19 cellular contexts compared by ENCODE assay signal in genomic region chr6:10300071-10300470, GRCh38.
DNase-seq lines count a peak whose midpoint lies in the region; ATAC-seq, FAIRE-seq and TF ChIP-seq lines count a peak whose summit lies in the region.
"Had no signal": no experiment of that assay in that cellular context is flagged by ENCODE, and none has a peak within 500 bp of the region (broad histone marks: within the 10 kb centered on the region; RNA-seq: fewer than 3 reads in every experiment).

No MANE protein-coding gene starts in this region.

- FAIRE-seq in K562 (lab: Jason Lieb, UNC) (no peak), urothelium cell line (lab: Jason Lieb, UNC) (no peak)
- FAIRE-seq: D721Med had no signal

- H3K27ac ChIP-seq in KMS-11: peak overlapping the region; percentile 29; the same call in 1 of the 2 replicates
- H3K27ac ChIP-seq in K562 (ENCODE audit: extremely low read depth, low read depth, low read length): no peak overlapping the region
- H3K27ac ChIP-seq in OCI-LY7 (ENCODE audit: low read depth, low read length, poor library complexity, severe bottlenecking): no peak overlapping the region
- H3K27ac ChIP-seq in right atrium auricular region: no peak overlapping the region
- H3K27ac ChIP-seq: GM23248, sigmoid colon had no signal

- no peak for TF ChIP-seq POLR2A in K562 (conservative IDR thresholded peaks at IDR 0.05)

- no peak for TF ChIP-seq CTCF in KMS-11 (conservative IDR thresholded peaks at IDR 0.05; ENCODE audit: low read depth, low read length)
- no peak for TF ChIP-seq CTCF in K562 (IDR thresholded peaks at IDR 0.05 in 2 of 3, conservative IDR thresholded peaks at IDR 0.05 in 1 of 3; ENCODE audit: insufficient read depth in 2 of 3, low read depth in 1 of 3, low read length in 3 of 3)
- TF ChIP-seq CTCF in OCI-LY7 (conservative IDR thresholded peaks at IDR 0.05; ENCODE audit: low read length): no peak
- TF ChIP-seq CTCF in right atrium auricular region (IDR thresholded peaks at IDR 0.05): no peak

- H2AFZ ChIP-seq in KMS-11 (ENCODE audit: low read depth) (no peak overlapping the region), K562 (ENCODE audit: low read depth, low read length) (no peak overlapping the region), OCI-LY7 (ENCODE audit: low read length) (no peak overlapping the region)
- H2AFZ ChIP-seq: GM23248 had no signal

- H4K20me1 ChIP-seq in KMS-11 (ENCODE audit: insufficient read depth): no peaks in the 10 kb centered on the region
- no peaks in the 10 kb centered on the region for H4K20me1 ChIP-seq in K562 (replicated peaks; ENCODE audit: control insufficient read depth, insufficient read depth, low read length)
- no peaks in the 10 kb centered on the region for H4K20me1 ChIP-seq in OCI-LY7 (ENCODE audit: insufficient read depth, low read length)

- H3K9me1 ChIP-seq in K562 (ENCODE audit: control insufficient read depth, insufficient read depth, low read length): no peaks in the 10 kb centered on the region

- no peak for TF ChIP-seq EP300 in K562 (IDR thresholded peaks at IDR 0.05; ENCODE audit: low read length)

- intact Hi-C loops in K562 (cut with micrococcal nuclease): no loop called here
- intact Hi-C loops in OCI-LY7 (cut with micrococcal nuclease; ENCODE audit: unreplicated experiment): no loop called here

- in situ Hi-C loops in K562 (cut with MboI): no loop called here

- no peaks in the 10 kb centered on the region for H3K79me2 ChIP-seq in KMS-11 (ENCODE audit: insufficient read depth, low read depth)
- H3K79me2 ChIP-seq in K562 (ENCODE audit: control insufficient read depth, insufficient read depth, low read length): no peaks in the 10 kb centered on the region
- no peaks in the 10 kb centered on the region for H3K79me2 ChIP-seq in OCI-LY7 (ENCODE audit: insufficient read depth, low read depth, low read length)

- H3K27me3 ChIP-seq in KMS-11 (ENCODE audit: insufficient read depth, low read depth) (no peaks in the 10 kb centered on the region), K562 (ENCODE audit: control insufficient read depth in 2 of 2, insufficient read depth in 2 of 2, low read length in 2 of 2) (no peaks in the 10 kb centered on the region), right atrium auricular region (no peaks in the 10 kb centered on the region)
- H3K27me3 ChIP-seq: BE2C, sigmoid colon had no signal

- no TSS peak for BruUV-seq in K562 (replicated peaks; lab: Mats Ljungman, UMichigan)
- BruUV-seq in OCI-LY7 (replicated peaks; lab: Mats Ljungman, UMichigan): no TSS peak

- POLR2A ChIA-PET in K562 (lab: Yijun Ruan, JAX): interaction anchor here (1.1 kb wide), 1 partner anchor 14 kb away, joined by 3 read pairs; no protein-coding TSS in a partner anchor
- POLR2A ChIA-PET in OCI-LY7 (lab: Charles Lee): interaction anchor here (0.6 to 2.2 kb wide), 3 partner anchors 10 to 352 kb away, joined by 3 to 7 read pairs (median 5); no protein-coding TSS in a partner anchor

- ATAC-seq in GM18870 (IDR thresholded peaks at IDR 0.05; ENCODE audit: unreplicated experiment) (peak; percentile 58), K562 (no peak), HG02938 (IDR thresholded peaks at IDR 0.05; ENCODE audit: unreplicated experiment) (no peak)
- ATAC-seq: activated CD8-positive, alpha-beta T cell treated with anti-CD3 and anti-CD28 coated beads, Interleukin-2, amount 10 ng/mL, durations not matched to agents 7 days and 5 days; effector memory CD8-positive, alpha-beta T cell; left ventricle myocardium superior had no signal

- H3K9ac ChIP-seq in KMS-11 (no peak overlapping the region), K562 (ENCODE audit: insufficient read depth in 1 of 2, low read depth in 2 of 2, low read length in 2 of 2) (no peak overlapping the region)
- H3K9ac ChIP-seq: GM23248 had no signal

- H3K4me2 ChIP-seq in KMS-11 (peak overlapping the region; percentile 18; the same call in 1 of the 2 replicates), K562 (ENCODE audit: insufficient read depth, low read length) (no peak overlapping the region), OCI-LY7 (ENCODE audit: low read length) (no peak overlapping the region)

- H3K36me3 ChIP-seq in KMS-11 (ENCODE audit: insufficient read depth) (no peaks in the 10 kb centered on the region), K562 (ENCODE audit: control insufficient read depth, insufficient read depth, low read length) (no peaks in the 10 kb centered on the region), OCI-LY7 (ENCODE audit: insufficient read depth, low read length) (no peaks in the 10 kb centered on the region), right atrium auricular region (no peaks in the 10 kb centered on the region)
- H3K36me3 ChIP-seq: BE2C, sigmoid colon had no signal

- peaks cover 17% of the 10 kb centered on the region for H3K4me1 ChIP-seq in KMS-11 (ENCODE audit: low read depth, poor library complexity, severe bottlenecking)
- H3K4me1 ChIP-seq in K562 (replicated peaks in 1 of 2; ENCODE audit: control insufficient read depth in 2 of 2, insufficient read depth in 2 of 2, low read length in 2 of 2): no peaks in the 10 kb centered on the region; a peak in 2 of 5 replicates
- H3K4me1 ChIP-seq in OCI-LY7 (ENCODE audit: insufficient read depth, low read length, poor library complexity, severe bottlenecking): no peaks in the 10 kb centered on the region
- no peaks in the 10 kb centered on the region for H3K4me1 ChIP-seq in right atrium auricular region
- H3K4me1 ChIP-seq: BE2C, sigmoid colon had no signal

- WGBS in K562 (ENCODE audit: insufficient coverage, low coverage, missing lambda C conversion rate): 16% methylated on average over 2 of the region's 2 CpGs

- no peak for DNase-seq in K562 (ENCODE audit: extremely low read depth in 1 of 4, low spot score in 3 of 4)
- peak; percentile 50 for DNase-seq in urothelium cell line (ENCODE audit: low spot score)
- no peak for DNase-seq in OCI-LY7 (ENCODE audit: low spot score)
- no peak for DNase-seq in right atrium auricular region (ENCODE audit: low spot score)
- DNase-seq: activated CD8-positive, alpha-beta T cell treated with anti-CD3 and anti-CD28 coated beads, Interleukin-2, amount 10 ng/mL, durations not matched to agents 7 days and 5 days; BE2C; central memory CD4-positive, alpha-beta T cell; effector memory CD8-positive, alpha-beta T cell; GM23248; left ventricle myocardium superior; NCI-H2081 treated with DMSO at 0.1 percent for 48 hours; NCI-H69; Right ventricle myocardium superior; sigmoid colon; T-helper 1 cell had no signal

- no peaks in the 10 kb centered on the region for H3K9me3 ChIP-seq in K562 (replicated peaks; ENCODE audit: control insufficient read depth, insufficient read depth, low read depth, low read length)
- no peaks in the 10 kb centered on the region for H3K9me3 ChIP-seq in OCI-LY7 (ENCODE audit: low read length)
- no peaks in the 10 kb centered on the region for H3K9me3 ChIP-seq in right atrium auricular region
- H3K9me3 ChIP-seq: BE2C, sigmoid colon had no signal

- H3K4me3 ChIP-seq in KMS-11 (IDR thresholded peaks at IDR 0.05; ENCODE audit: insufficient read depth, low read depth, low read length) (no peak overlapping the region), K562 (no peak overlapping the region), OCI-LY7 (ENCODE audit: low read depth, low read length, poor library complexity, severe bottlenecking) (no peak overlapping the region), right atrium auricular region (no peak overlapping the region)
- H3K4me3 ChIP-seq: GM23248, sigmoid colon had no signal

- no peak for TF ChIP-seq RAD21 in K562 (CRISPR knock-in tag; conservative IDR thresholded peaks at IDR 0.05 in 1 of 2, IDR thresholded peaks at IDR 0.05 in 1 of 2)

- CTCF ChIA-PET in K562 (lab: Yijun Ruan, JAX; ENCODE audit: low intra/inter-chr PET ratio): no interaction called here
- CTCF ChIA-PET in OCI-LY7 (lab: Charles Lee; ENCODE audit: unreplicated experiment): no interaction called here

- H3K9me2 ChIP-seq in OCI-LY7 (ENCODE audit: insufficient read depth, low read length): no peaks in the 10 kb centered on the region

TF ChIP-seq in K562, 482 proteins besides CTCF, POLR2A, EP300 and RAD21:
- TF ChIP-seq C11orf30 (IDR thresholded peaks at IDR 0.05; ENCODE audit: low read depth): peak; percentile 34; the same call in 1 of the 2 replicates
- TF ChIP-seq SRF (CRISPR knock-in tag; IDR thresholded peaks at IDR 0.05): no peak
- TF ChIP-seq ZNF316 (IDR thresholded peaks at IDR 0.05): peak; percentile 67
